In the genomic region with DNA sequence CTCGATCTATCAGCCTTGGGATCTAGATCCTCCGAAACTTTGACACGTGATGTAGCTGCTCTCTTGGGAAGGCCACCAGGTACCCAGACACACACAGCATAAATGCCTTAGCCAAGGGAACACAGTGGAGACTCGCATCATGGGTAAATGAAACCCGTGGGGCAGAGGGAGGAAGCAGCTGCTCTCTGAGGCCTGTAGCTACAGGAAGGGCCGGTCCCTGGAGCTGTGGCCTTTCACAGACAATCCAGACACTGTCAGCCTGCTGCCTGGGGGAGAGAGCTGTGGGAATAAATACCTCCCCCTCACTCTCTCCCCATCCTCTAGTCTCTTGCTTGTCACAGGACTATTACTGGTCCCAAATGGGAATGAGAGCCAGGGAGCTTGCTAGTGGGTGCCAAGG, we compare ENCODE assay signal across 1 cellular context.
TF ChIP-seq lines count a peak whose summit lies in the region.

No MANE protein-coding gene starts in this region.

TF ChIP-seq in H1, 55 proteins besides CTCF, POLR2A, EP300 and RAD21 (continued from another document):
- TF ChIP-seq CHD7 (IDR thresholded peaks at IDR 0.05; ENCODE audit: insufficient replicate concordance, low read length) = no peak
- TF ChIP-seq BRCA1 (IDR thresholded peaks at IDR 0.05; ENCODE audit: low read depth, low read length) = no peak
- TF ChIP-seq JUN (IDR thresholded peaks at IDR 0.05; ENCODE audit: low read depth, low read length) = no peak
- TF ChIP-seq CHD2 (IDR thresholded peaks at IDR 0.05; ENCODE audit: low read length) = no peak
- no peak for TF ChIP-seq POU5F1 (IDR thresholded peaks at IDR 0.05; ENCODE audit: low read depth, low read length)
- TF ChIP-seq SP2 (IDR thresholded peaks at IDR 0.05; ENCODE audit: low read length) = no peak
- TF ChIP-seq KDM1A (IDR thresholded peaks at IDR 0.05; ENCODE audit: borderline replicate concordance, low read length) = no peak
